16 cellular contexts compared by ENCODE assay signal in genomic region chr5:60710362-60710761, GRCh38. TPM values are rescaled to one million over a fixed set of nuclear protein-coding genes. Genes with fewer than 3 reads are reported as not detected.
DNase-seq lines count a peak whose midpoint lies in the region; ATAC-seq, FAIRE-seq and TF ChIP-seq lines count a peak whose summit lies in the region.
"Had no signal": no experiment of that assay in that cellular context is flagged by ENCODE, and none has a peak within 500 bp of the region (broad histone marks: within the 10 kb centered on the region; RNA-seq: fewer than 3 reads in every experiment).

No MANE protein-coding gene starts in this region.

- H2AK5ac ChIP-seq in H9 (ENCODE audit: insufficient read length, low read length): no peak overlapping the region

- no peak overlapping the region for H4K5ac ChIP-seq in H9 (ENCODE audit: insufficient read length, low read depth, low read length)

- H2BK5ac ChIP-seq in H9 (ENCODE audit: insufficient read length, low read length): no peak overlapping the region

- peaks cover 0 to 2% (median 0%) of the 10 kb centered on the region in 3 experiments; a peak in 1 of 7 replicates for H3K36me3 Mint-ChIP-seq in H9 (ENCODE audit: insufficient read depth in 1 of 3, low read depth in 3 of 3)

- ATAC-seq in PC-3 (peak; percentile 65), K562 (peak; percentile 55; the same call in 1 of the 3 replicates), right cardiac atrium (no peak)

- no peaks in the 10 kb centered on the region for H3K36me3 ChIP-seq in PC-3 (ENCODE audit: low read depth, low read length)
- no peaks in the 10 kb centered on the region for H3K36me3 ChIP-seq in K562 (ENCODE audit: control insufficient read depth, insufficient read depth, low read length)
- H3K36me3 ChIP-seq in smooth muscle cell (ENCODE audit: low read depth): no peaks in the 10 kb centered on the region

- H4K8ac ChIP-seq in H9 (replicated peaks; ENCODE audit: insufficient read length, low read depth, low read length): no peak overlapping the region

- TF ChIP-seq RAD21 in K562 (CRISPR knock-in tag; conservative IDR thresholded peaks at IDR 0.05 in 1 of 2, IDR thresholded peaks at IDR 0.05 in 1 of 2): peak in 1 of 2 experiments; percentile 42; a peak in 3 of 4 replicates

- no peaks in the 10 kb centered on the region for H3K4me1 ChIP-seq in PC-3 (ENCODE audit: insufficient read depth, low read length)
- no peaks in the 10 kb centered on the region; a peak in 1 of 5 replicates for H3K4me1 ChIP-seq in K562 (replicated peaks in 1 of 2; ENCODE audit: control insufficient read depth in 2 of 2, insufficient read depth in 2 of 2, low read length in 2 of 2)
- no peaks in the 10 kb centered on the region for H3K4me1 ChIP-seq in right cardiac atrium (ENCODE audit: control insufficient read depth, insufficient read depth, low read length)
- H3K4me1 ChIP-seq in H9 (ENCODE audit: insufficient read depth, low read length): no peaks in the 10 kb centered on the region
- no peaks in the 10 kb centered on the region for H3K4me1 ChIP-seq in smooth muscle cell (ENCODE audit: low read depth)

- no peaks in the 10 kb centered on the region for H3K4me1 Mint-ChIP-seq in H9
- H3K4me1 Mint-ChIP-seq: B cell had no signal

- no peak overlapping the region for H4K91ac ChIP-seq in H9 (ENCODE audit: insufficient read length, low read depth, low read length)

- H3K9me3 ChIP-seq in PC-3 (ENCODE audit: low read length): no peaks in the 10 kb centered on the region
- H3K9me3 ChIP-seq in K562 (replicated peaks; ENCODE audit: control insufficient read depth, insufficient read depth, low read depth, low read length): no peaks in the 10 kb centered on the region
- no peaks in the 10 kb centered on the region for H3K9me3 ChIP-seq in right cardiac atrium (ENCODE audit: control insufficient read depth, low read length)
- H3K9me3 ChIP-seq in H9 (ENCODE audit: control insufficient read depth, low read depth, low read length): no peaks in the 10 kb centered on the region
- H3K9me3 ChIP-seq in smooth muscle cell (replicated peaks; ENCODE audit: low read depth): no peaks in the 10 kb centered on the region

- no peak for TF ChIP-seq POLR2A in K562 (conservative IDR thresholded peaks at IDR 0.05)

- no peaks in the 10 kb centered on the region for H3K23me2 ChIP-seq in H9 (ENCODE audit: insufficient read length, low read depth, low read length, poor library complexity, severe bottlenecking)

- H3K9me2 ChIP-seq in PC-3 (replicated peaks; ENCODE audit: low read length): no peaks in the 10 kb centered on the region

- H3K27me3 ChIP-seq in PC-3 (ENCODE audit: low read length) (no peaks in the 10 kb centered on the region), K562 (ENCODE audit: control insufficient read depth in 2 of 2, insufficient read depth in 2 of 2, low read length in 2 of 2) (no peaks in the 10 kb centered on the region), right cardiac atrium (ENCODE audit: control insufficient read depth, insufficient read depth) (no peaks in the 10 kb centered on the region), H9 (ENCODE audit: insufficient read depth, low read length) (no peaks in the 10 kb centered on the region), smooth muscle cell (ENCODE audit: low read depth) (no peaks in the 10 kb centered on the region)

- H3K23ac ChIP-seq in H9 (ENCODE audit: insufficient read length, low read depth, low read length): no peak overlapping the region

- H3K27ac Mint-ChIP-seq in H9: no peak overlapping the region
- H3K27ac Mint-ChIP-seq: B cell; CD4-positive, alpha-beta T cell had no signal

- CTCF ChIA-PET in PC-3 (lab: Charles Lee): interaction anchor here (0.6 to 0.9 kb wide), 3 partner anchors 10 to 1184 kb away, joined by 3 to 4 read pairs (median 3); partner anchors contain the start of gene DEPDC1B
- CTCF ChIA-PET in K562 (lab: Yijun Ruan, JAX; ENCODE audit: low intra/inter-chr PET ratio): no interaction called here

- H2AFZ ChIP-seq in PC-3 (ENCODE audit: low read length) (no peak overlapping the region), K562 (ENCODE audit: low read depth, low read length) (no peak overlapping the region), H9 (ENCODE audit: low read length) (no peak overlapping the region), smooth muscle cell (ENCODE audit: low read depth) (no peak overlapping the region)
- H2AFZ ChIP-seq: GM23248 had no signal

- H3K79me2 ChIP-seq in PC-3 (ENCODE audit: low read length) (no peaks in the 10 kb centered on the region), K562 (ENCODE audit: control insufficient read depth, insufficient read depth, low read length) (no peaks in the 10 kb centered on the region), H9 (ENCODE audit: insufficient read depth, low read length) (no peaks in the 10 kb centered on the region), smooth muscle cell (ENCODE audit: low read depth) (no peaks in the 10 kb centered on the region)

- H3K27me3 Mint-ChIP-seq in H9 (ENCODE audit: low read depth): peaks cover 4% of the 10 kb centered on the region; the same call in 1 of the 2 replicates

- H3T11ph ChIP-seq in H9 (ENCODE audit: low read length): no peak overlapping the region

- no peak overlapping the region for H2BK120ac ChIP-seq in H9 (ENCODE audit: low read depth, low read length, poor library complexity, severe bottlenecking)

- FAIRE-seq in K562 (lab: Jason Lieb, UNC): peak; percentile 46
- FAIRE-seq: GM18507, HTR-8/SVneo had no signal

- H3K27ac ChIP-seq in PC-3 (ENCODE audit: low read length) (no peak overlapping the region), K562 (ENCODE audit: extremely low read depth, low read depth, low read length) (no peak overlapping the region), right cardiac atrium (ENCODE audit: low read length) (no peak overlapping the region), H9 (ENCODE audit: insufficient read length, low read depth, low read length) (no peak overlapping the region), smooth muscle cell (ENCODE audit: low read depth) (no peak overlapping the region)
- H3K27ac ChIP-seq: GM23248 had no signal

- H3K4me3 Mint-ChIP-seq in H9: no peak overlapping the region
- H3K4me3 Mint-ChIP-seq: B cell; CD4-positive, alpha-beta T cell had no signal

- no peak for TF ChIP-seq EP300 in K562 (IDR thresholded peaks at IDR 0.05; ENCODE audit: low read length)

- DNase-seq in HT-29 (ENCODE audit: low spot score) (peak; percentile 28), PC-3 (no peak), K562 (ENCODE audit: extremely low read depth in 1 of 4, low spot score in 3 of 4) (no peak), iPS-NIHi11 (ENCODE audit: low spot score) (peak; percentile 6), right cardiac atrium (no peak), H9 (no peak), smooth muscle cell (lab: John Stamatoyannopoulos, UW; ENCODE audit: unreplicated experiment) (no peak)
- DNase-seq: C1 segment of cervical spinal cord; Calu3; CD4-positive, alpha-beta T cell; DMS 273 treated with DMSO at 0.1 percent for 48 hours; GM23248; H7 had no signal

- in situ Hi-C loops in K562 (cut with MboI): no loop called here

- no peaks in the 10 kb centered on the region for H3F3A ChIP-seq in PC-3 (ENCODE audit: low read length, unreplicated experiment)
- no peaks in the 10 kb centered on the region for H3F3A ChIP-seq in smooth muscle cell (ENCODE audit: low read depth)

- H3K4me3 ChIP-seq in PC-3 (ENCODE audit: low read length) (no peak overlapping the region), K562 (no peak overlapping the region), right cardiac atrium (ENCODE audit: low read length) (no peak overlapping the region), smooth muscle cell (no peak overlapping the region)
- H3K4me3 ChIP-seq: GM23248 had no signal

- no peak overlapping the region for H2BK12ac ChIP-seq in H9 (ENCODE audit: insufficient read length, low read depth, low read length)

- H4K20me1 ChIP-seq in PC-3 (ENCODE audit: low read length) (no peaks in the 10 kb centered on the region), K562 (replicated peaks; ENCODE audit: control insufficient read depth, insufficient read depth, low read length) (no peaks in the 10 kb centered on the region), H9 (ENCODE audit: control insufficient read depth, insufficient read depth, insufficient read length) (no peaks in the 10 kb centered on the region), smooth muscle cell (ENCODE audit: low read depth) (no peaks in the 10 kb centered on the region)

- H3K18ac ChIP-seq in H9 (ENCODE audit: insufficient read length, low read depth, low read length): no peak overlapping the region

- intact Hi-C loops in PC-3 (cut with micrococcal nuclease) (loop anchor here (1.0 kb wide), 1 partner anchor 33 kb away; no protein-coding TSS in a partner anchor), K562 (cut with micrococcal nuclease) (no loop called here), right cardiac atrium (cut with DNase I) (no loop called here)

- POLR2A ChIA-PET in PC-3 (lab: Charles Lee; ENCODE audit: unreplicated experiment): no interaction called here
- POLR2A ChIA-PET in K562 (lab: Yijun Ruan, JAX): interaction anchor here (3.2 kb wide), 1 partner anchor 10 kb away, joined by 20 read pairs; the partner anchor contains the start of gene DEPDC1B

- no peaks in the 10 kb centered on the region for H3K79me1 ChIP-seq in H9 (ENCODE audit: insufficient read depth, low read depth, low read length, poor library complexity, severe bottlenecking)

- 2% methylated on average over 3 of the region's 3 CpGs for WGBS in K562 (ENCODE audit: insufficient coverage, low coverage, missing lambda C conversion rate)
- 52% methylated on average over 3 of the region's 3 CpGs for WGBS in right cardiac atrium
- no CpG with 5 or more reads among the region's 3 CpGs for WGBS in H9 (ENCODE audit: extremely low coverage, insufficient read length, low lambda C conversion rate)
- 61% methylated on average over 3 of the region's 3 CpGs for WGBS in smooth muscle cell (ENCODE audit: low lambda C conversion rate)

- no peak overlapping the region for H3K56ac ChIP-seq in H9 (ENCODE audit: insufficient read length, low read depth, low read length)

- H3K9ac ChIP-seq in PC-3 (ENCODE audit: low read length) (no peak overlapping the region), K562 (ENCODE audit: insufficient read depth in 1 of 2, low read depth in 2 of 2, low read length in 2 of 2) (no peak overlapping the region), H9 (ENCODE audit: extremely low read depth, insufficient read length, low read length) (no peak overlapping the region), smooth muscle cell (ENCODE audit: low read depth) (no peak overlapping the region)
- H3K9ac ChIP-seq: GM23248 had no signal

- no peaks in the 10 kb centered on the region for H3K9me1 ChIP-seq in K562 (ENCODE audit: control insufficient read depth, insufficient read depth, low read length)

- H3K4me2 ChIP-seq in PC-3 (ENCODE audit: low read length) (no peak overlapping the region), K562 (ENCODE audit: insufficient read depth, low read length) (no peak overlapping the region), H9 (ENCODE audit: insufficient read depth, insufficient read length, low read length) (no peak overlapping the region), smooth muscle cell (no peak overlapping the region)

- H3K4ac ChIP-seq in H9 (ENCODE audit: low read depth, low read length): no peak overlapping the region

- BruUV-seq in PC-3 (replicated peaks; lab: Mats Ljungman, UMichigan) (no TSS peak), K562 (replicated peaks; lab: Mats Ljungman, UMichigan) (no TSS peak)

- H3K14ac ChIP-seq in H9 (ENCODE audit: insufficient read depth, low read length): no peak overlapping the region

- no peak overlapping the region for H2BK20ac ChIP-seq in H9 (ENCODE audit: low read depth, low read length, poor library complexity, severe bottlenecking)

- no peak overlapping the region for H2BK15ac ChIP-seq in H9 (ENCODE audit: low read depth, low read length)

- TF ChIP-seq CTCF in PC-3 (conservative IDR thresholded peaks at IDR 0.05; ENCODE audit: low read depth, low read length): no peak; the same call in 1 of the 2 replicates
- 0 out of 6 replicates have a peak, but pooled peaks of 1 of the 3 experiments have one; percentile 15 for TF ChIP-seq CTCF in K562 (IDR thresholded peaks at IDR 0.05 in 2 of 3, conservative IDR thresholded peaks at IDR 0.05 in 1 of 3; ENCODE audit: insufficient read depth in 2 of 3, low read depth in 1 of 3, low read length in 3 of 3)
- TF ChIP-seq CTCF in H9 (conservative IDR thresholded peaks at IDR 0.05): no peak
- no peak for TF ChIP-seq CTCF in smooth muscle cell (IDR thresholded peaks at IDR 0.05; ENCODE audit: borderline replicate concordance, insufficient read depth, poor library complexity, severe bottlenecking)

- H3K9me3 Mint-ChIP-seq in H9: peaks cover 3 to 12% of the 10 kb centered on the region in 2 experiments; a peak in 3 of 5 replicates

RNA-seq across cellular contexts. Expression of gene DEPDC1B, which starts 10.4 kb away (rescaled TPM):
- total RNA-seq in HT-29 (2014; rRNA removed; shearing (Covaris generic)): 18.4 and 20.5 TPM in 2 replicates
- total RNA-seq in PC-3 (2014; rRNA removed): 22.7 and 23.8 TPM in 2 replicates
- 36.2 and 58.4 TPM in 2 replicates for total RNA-seq in K562 (2011; cell fraction: chromatin; rRNA removed; ENCODE audit: low replicate concordance)
- 22.7 and 25.7 TPM in 2 replicates for total RNA-seq in K562 (2011; cell fraction: nucleolus; rRNA removed)
- total RNA-seq in K562 (2011; cell fraction: nucleoplasm; rRNA removed): 32.1 and 35.7 TPM in 2 replicates
- 33.2 and 39.1 TPM in 2 replicates for total RNA-seq in K562 (2014; rRNA removed)
- total RNA-seq in K562 (2014; rRNA removed; fragmentation: Illumina TruSeq; extraction: Trizol): 45.7 and 54.6 TPM in 2 replicates
- 35.1 and 36.0 TPM in 2 replicates for total RNA-seq in K562 (2015; rRNA removed; fragmentation: Illumina TruSeq; extraction: Trizol)
- total RNA-seq in K562 (2021): 41.6 and 43.2 TPM in 2 replicates
- 63.2 and 67.2 TPM in 2 replicates for polyA plus RNA-seq in K562 (2011; rRNA removed)
- 19.3 and 34.2 TPM in 2 replicates for polyA plus RNA-seq in K562 (2011; cell fraction: cytosol; rRNA removed)
- polyA plus RNA-seq in K562 (2011; cell fraction: nucleus; rRNA removed): 31.1 and 51.3 TPM in 2 replicates
- 28.8 and 31.0 TPM in 2 replicates for polyA plus RNA-seq in K562 (2012)
- 47.6 and 53.1 TPM in 2 replicates for polyA plus RNA-seq in K562 (2014; fragmentation: Illumina TruSeq; extraction: Trizol)
- 10 to 100 TPM; 44.5 to 44.6 TPM for polyA plus RNA-seq in K562 (2014; fragmentation: Nextera tagmentation; extraction: Ambion mirVana)
- 43.3 and 46.1 TPM in 2 replicates for polyA plus RNA-seq in K562 (2014; rRNA removed)
- 64.3 and 84.3 TPM in 2 replicates for polyA minus RNA-seq in K562 (2011; rRNA and poly(A)+ RNA removed)
- polyA minus RNA-seq in K562 (2011; cell fraction: cytosol; rRNA and poly(A)+ RNA removed): 28.2 and 32.4 TPM in 2 replicates
- polyA minus RNA-seq in K562 (2011; cell fraction: nucleus; rRNA and poly(A)+ RNA removed): 47.0 and 86.0 TPM in 2 replicates
- under 1 TPM in 2 of 4 donors, not detected in 2; 0.24 to 0.54 TPM for total RNA-seq in right cardiac atrium
- 0.05 TPM for polyA plus RNA-seq in right cardiac atrium
- total RNA-seq in H9 (2021): 49.0 and 51.4 TPM in 2 replicates
- 4.2 and 5.8 TPM in 2 replicates for total RNA-seq in smooth muscle cell
- 1.1 and 2.7 TPM in 2 replicates for polyA plus RNA-seq in smooth muscle cell

Comparison
In these comparisons a context has a peak if more than half of its experiments do, and no peak if none do; other contexts are left out.
1. DNase-seq: peak in HT-29 (single experiment) and iPS-NIHi11 (single experiment); none in PC-3 (single experiment), K562 (0 of 4), right cardiac atrium (0 of 3), H9 (single experiment) and smooth muscle cell (single experiment).
2. ATAC-seq: peak in PC-3 (single experiment) and K562 (single experiment); none in right cardiac atrium (0 of 2).